ENCODE assay signal across 1 cellular context in the genomic region with DNA sequence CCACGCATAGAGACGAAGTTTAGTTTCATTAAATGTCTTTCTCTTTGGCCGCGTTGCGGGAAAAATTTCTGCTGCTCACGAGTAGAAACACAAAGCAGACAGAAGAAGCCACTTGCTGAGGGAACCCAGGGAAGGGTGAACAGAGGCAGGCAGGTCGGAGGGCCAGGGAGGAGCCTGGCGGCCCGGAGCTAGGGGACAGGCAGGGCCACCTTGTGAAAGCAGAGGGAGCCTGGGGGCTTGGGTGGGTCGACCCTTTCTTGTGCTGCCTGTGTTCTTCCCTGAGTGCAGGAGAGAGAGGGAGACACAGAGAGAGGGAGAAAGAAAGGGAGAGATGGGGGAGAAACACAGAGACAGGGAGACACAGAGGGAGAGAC.
TF ChIP-seq lines count a peak whose summit lies in the region.

No MANE protein-coding gene starts in this region.

TF ChIP-seq in HepG2, 621 proteins besides CTCF, POLR2A, EP300 and RAD21 (continued from another document):
- TF ChIP-seq ZNF331 (CRISPR knock-in tag; IDR thresholded peaks at IDR 0.05) (no peak), ARNT (IDR thresholded peaks at IDR 0.05) (no peak)
- TF ChIP-seq, protein P1, sequence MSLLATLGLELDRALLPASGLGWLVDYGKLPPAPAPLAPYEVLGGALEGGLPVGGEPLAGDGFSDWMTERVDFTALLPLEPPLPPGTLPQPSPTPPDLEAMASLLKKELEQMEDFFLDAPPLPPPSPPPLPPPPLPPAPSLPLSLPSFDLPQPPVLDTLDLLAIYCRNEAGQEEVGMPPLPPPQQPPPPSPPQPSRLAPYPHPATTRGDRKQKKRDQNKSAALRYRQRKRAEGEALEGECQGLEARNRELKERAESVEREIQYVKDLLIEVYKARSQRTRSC (CRISPR knock-in tag; IDR thresholded peaks at IDR 0.05; ENCODE audit: low read depth): no peak
- TF ChIP-seq, protein P2, sequence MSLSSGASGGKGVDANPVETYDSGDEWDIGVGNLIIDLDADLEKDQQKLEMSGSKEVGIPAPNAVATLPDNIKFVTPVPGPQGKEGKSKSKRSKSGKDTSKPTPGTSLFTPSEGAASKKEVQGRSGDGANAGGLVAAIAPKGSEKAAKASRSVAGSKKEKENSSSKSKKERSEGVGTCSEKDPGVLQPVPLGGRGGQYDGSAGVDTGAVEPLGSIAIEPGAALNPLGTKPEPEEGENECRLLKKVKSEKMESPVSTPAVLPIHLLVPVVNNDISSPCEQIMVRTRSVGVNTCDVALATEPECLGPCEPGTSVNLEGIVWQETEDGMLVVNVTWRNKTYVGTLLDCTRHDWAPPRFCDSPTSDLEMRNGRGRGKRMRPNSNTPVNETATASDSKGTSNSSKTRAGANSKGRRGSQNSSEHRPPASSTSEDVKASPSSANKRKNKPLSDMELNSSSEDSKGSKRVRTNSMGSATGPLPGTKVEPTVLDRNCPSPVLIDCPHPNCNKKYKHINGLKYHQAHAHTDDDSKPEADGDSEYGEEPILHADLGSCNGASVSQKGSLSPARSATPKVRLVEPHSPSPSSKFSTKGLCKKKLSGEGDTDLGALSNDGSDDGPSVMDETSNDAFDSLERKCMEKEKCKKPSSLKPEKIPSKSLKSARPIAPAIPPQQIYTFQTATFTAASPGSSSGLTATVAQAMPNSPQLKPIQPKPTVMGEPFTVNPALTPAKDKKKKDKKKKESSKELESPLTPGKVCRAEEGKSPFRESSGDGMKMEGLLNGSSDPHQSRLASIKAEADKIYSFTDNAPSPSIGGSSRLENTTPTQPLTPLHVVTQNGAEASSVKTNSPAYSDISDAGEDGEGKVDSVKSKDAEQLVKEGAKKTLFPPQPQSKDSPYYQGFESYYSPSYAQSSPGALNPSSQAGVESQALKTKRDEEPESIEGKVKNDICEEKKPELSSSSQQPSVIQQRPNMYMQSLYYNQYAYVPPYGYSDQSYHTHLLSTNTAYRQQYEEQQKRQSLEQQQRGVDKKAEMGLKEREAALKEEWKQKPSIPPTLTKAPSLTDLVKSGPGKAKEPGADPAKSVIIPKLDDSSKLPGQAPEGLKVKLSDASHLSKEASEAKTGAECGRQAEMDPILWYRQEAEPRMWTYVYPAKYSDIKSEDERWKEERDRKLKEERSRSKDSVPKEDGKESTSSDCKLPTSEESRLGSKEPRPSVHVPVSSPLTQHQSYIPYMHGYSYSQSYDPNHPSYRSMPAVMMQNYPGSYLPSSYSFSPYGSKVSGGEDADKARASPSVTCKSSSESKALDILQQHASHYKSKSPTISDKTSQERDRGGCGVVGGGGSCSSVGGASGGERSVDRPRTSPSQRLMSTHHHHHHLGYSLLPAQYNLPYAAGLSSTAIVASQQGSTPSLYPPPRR (CRISPR knock-in tag; IDR thresholded peaks at IDR 0.05; ENCODE audit: borderline replicate concordance): no peak
